ENCODE assay signal across 39 cellular contexts in the genomic region with DNA sequence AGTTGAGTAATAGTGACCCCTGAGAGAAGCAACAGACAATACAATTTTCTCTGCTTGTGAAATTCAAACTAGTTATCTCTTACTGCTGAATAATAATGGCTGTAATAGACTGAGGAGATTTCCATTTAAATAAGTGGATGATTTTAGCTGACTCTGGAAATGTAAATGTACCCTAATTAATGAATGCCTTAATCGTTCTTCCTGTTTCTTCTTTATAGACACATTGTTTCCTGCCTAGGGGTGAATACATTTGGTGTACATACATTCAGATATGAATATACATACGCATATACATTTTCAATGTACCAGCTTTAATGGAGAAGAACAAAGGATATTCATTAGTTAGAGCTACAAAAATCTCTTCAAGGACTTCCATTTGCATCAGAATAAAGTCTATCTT.
"Had no signal": no experiment of that assay in that cellular context is flagged by ENCODE, and none has a peak within 500 bp of the region (broad histone marks: within the 10 kb centered on the region; RNA-seq: fewer than 3 reads in every experiment).

No MANE protein-coding gene starts in this region.

- H3K27me3 Mint-ChIP-seq: activated CD4-positive, alpha-beta memory T cell treated with anti-CD3 and anti-CD28 coated beads, Interleukin-2, amount 10 ng/mL, durations not matched to agents 7 days and 5 days; activated CD4-positive, alpha-beta T cell treated with anti-CD3 and anti-CD28 coated beads for 36 hours; activated CD4-positive, alpha-beta T cell treated with anti-CD3 and anti-CD28 coated beads, Interleukin-2, amount 10 ng/mL, durations not matched to agents 7 days and 5 days; activated CD8-positive, alpha-beta memory T cell treated with anti-CD3 and anti-CD28 coated beads, Interleukin-2, amount 10 ng/mL, durations not matched to agents 7 days and 5 days; activated naive CD4-positive, alpha-beta T cell treated with anti-CD3 and anti-CD28 coated beads, Interleukin-2, amount 10 ng/mL, durations not matched to agents 7 days and 5 days; activated naive CD4-positive, alpha-beta T cell treated with anti-CD3 and anti-CD28 coated beads, Interleukin-2, amount 50 U/mL, for 24 hours; activated naive CD8-positive, alpha-beta T cell; activated naive CD8-positive, alpha-beta T cell treated with anti-CD3 and anti-CD28 coated beads, Interleukin-2, amount 10 ng/mL, durations not matched to agents 7 days and 5 days; activated naive CD8-positive, alpha-beta T cell treated with anti-CD3 and anti-CD28 coated beads, Interleukin-2, amount 50 U/mL, for 24 hours; activated T-cell treated with anti-CD3 and anti-CD28 coated beads, Interleukin-2, amount 50 U/mL, for 24 hours; central memory CD8-positive, alpha-beta T cell had no signal

- H3K9me3 ChIP-seq: ascending aorta had no signal

- ATAC-seq: activated CD4-positive, alpha-beta T cell treated with anti-CD3 and anti-CD28 coated beads for 36 hours; activated CD4-positive, CD25-positive, alpha-beta regulatory T cell treated with anti-CD3 and anti-CD28 coated beads, Interleukin-2, amount 50 U/mL, for 24 hours; activated CD8-positive, alpha-beta memory T cell treated with anti-CD3 and anti-CD28 coated beads, Interleukin-2, amount 10 ng/mL, durations not matched to agents 7 days and 5 days; activated CD8-positive, alpha-beta T cell treated with anti-CD3 and anti-CD28 coated beads, Interleukin-2, amount 10 ng/mL, durations not matched to agents 7 days and 5 days; activated naive CD8-positive, alpha-beta T cell treated with anti-CD3 and anti-CD28 coated beads, Interleukin-2, amount 50 U/mL, for 24 hours had no signal

- H3K4me3 ChIP-seq: ascending aorta, cardiac muscle cell had no signal

- DNase-seq: activated CD4-positive, alpha-beta memory T cell treated with anti-CD3 and anti-CD28 coated beads, Interleukin-2, amount 10 ng/mL, durations not matched to agents 7 days and 5 days; activated CD4-positive, alpha-beta T cell treated with anti-CD3 and anti-CD28 coated beads for 1 hour; activated CD4-positive, alpha-beta T cell treated with anti-CD3 and anti-CD28 coated beads for 36 hours; activated CD4-positive, alpha-beta T cell treated with anti-CD3 and anti-CD28 coated beads for 48 hours; activated CD4-positive, alpha-beta T cell treated with anti-CD3 and anti-CD28 coated beads, Interleukin-2, amount 10 ng/mL, durations not matched to agents 7 days and 5 days; activated CD4-positive, alpha-beta T cell treated with anti-CD3 and anti-CD28 coated beads, Interleukin-2, amount 50 U/mL, for 48 hours; activated CD4-positive, CD25-positive, alpha-beta regulatory T cell; activated CD8-positive, alpha-beta memory T cell treated with anti-CD3 and anti-CD28 coated beads for 24 hours; activated CD8-positive, alpha-beta memory T cell treated with anti-CD3 and anti-CD28 coated beads, Interleukin-2, amount 10 ng/mL, durations not matched to agents 7 days and 5 days; activated CD8-positive, alpha-beta memory T cell treated with anti-CD3 and anti-CD28 coated beads, Interleukin-2, amount 50 U/mL, for 48 hours; activated CD8-positive, alpha-beta T cell treated with anti-CD3 and anti-CD28 coated beads, Interleukin-2, amount 10 ng/mL, durations not matched to agents 7 days and 5 days; activated effector memory CD4-positive, alpha-beta T cell treated with Interleukin-2 at 50 U/mL for 16 hours; activated gamma-delta T cell; activated naive CD4-positive, alpha-beta T cell treated with anti-CD3 and anti-CD28 coated beads, Interleukin-2, amount 10 ng/mL, durations not matched to agents 7 days and 5 days; activated naive CD4-positive, alpha-beta T cell treated with Interleukin-2 at 50 U/mL for 16 hours; activated naive CD8-positive, alpha-beta T cell treated with anti-CD3 and anti-CD28 coated beads, Interleukin-2, amount 10 ng/mL, durations not matched to agents 7 days and 5 days; activated naive CD8-positive, alpha-beta T cell treated with anti-CD3 and anti-CD28 coated beads, Interleukin-2, amount 50 U/mL, for 24 hours; activated T-cell treated with anti-CD3 and anti-CD28 coated beads, Interleukin-2, amount 50 U/mL, for 24 hours; activated T-cell treated with anti-CD3 and anti-CD28 coated beads, Interleukin-2, amount 50 U/mL, for 48 hours; amygdala; anterior cingulate cortex; caudate nucleus; cerebellar nuclear complex; T-helper 1 cell; T-helper 2 cell; T-helper 9 cell had no signal

- H3K4me3 Mint-ChIP-seq: activated CD4-positive, alpha-beta memory T cell treated with anti-CD3 and anti-CD28 coated beads, Interleukin-2, amount 10 ng/mL, durations not matched to agents 7 days and 5 days; activated CD4-positive, alpha-beta T cell treated with anti-CD3 and anti-CD28 coated beads for 36 hours; activated CD4-positive, alpha-beta T cell treated with anti-CD3 and anti-CD28 coated beads, Interleukin-2, amount 10 ng/mL, durations not matched to agents 7 days and 5 days; activated CD8-positive, alpha-beta memory T cell treated with anti-CD3 and anti-CD28 coated beads, Interleukin-2, amount 10 ng/mL, durations not matched to agents 7 days and 5 days; activated CD8-positive, alpha-beta T cell treated with anti-CD3 and anti-CD28 coated beads, Interleukin-2, amount 10 ng/mL, durations not matched to agents 7 days and 5 days; activated naive CD4-positive, alpha-beta T cell treated with anti-CD3 and anti-CD28 coated beads, Interleukin-2, amount 10 ng/mL, durations not matched to agents 7 days and 5 days; activated naive CD4-positive, alpha-beta T cell treated with anti-CD3 and anti-CD28 coated beads, Interleukin-2, amount 50 U/mL, for 24 hours; activated naive CD8-positive, alpha-beta T cell; activated naive CD8-positive, alpha-beta T cell treated with anti-CD3 and anti-CD28 coated beads, Interleukin-2, amount 10 ng/mL, durations not matched to agents 7 days and 5 days; activated naive CD8-positive, alpha-beta T cell treated with anti-CD3 and anti-CD28 coated beads, Interleukin-2, amount 50 U/mL, for 24 hours; activated T-cell treated with anti-CD3 and anti-CD28 coated beads, Interleukin-2, amount 50 U/mL, for 24 hours; brain; central memory CD8-positive, alpha-beta T cell; T-helper 1 cell treated with Interleukin-12 subunit alpha and Interleukin-12 subunit beta and Interleukin-4 antibody, amounts not matched to agents 30 μg/mL and 1 μg/mL, for 36 hours; T-helper 2 cell treated with Interferon-gamma antibody and Interleukin-4, amounts not matched to agents 5 μg/mL and 100 μg/mL, for 36 hours had no signal

- H3K27ac Mint-ChIP-seq: activated CD4-positive, alpha-beta memory T cell treated with anti-CD3 and anti-CD28 coated beads, Interleukin-2, amount 10 ng/mL, durations not matched to agents 7 days and 5 days; activated CD4-positive, alpha-beta T cell treated with anti-CD3 and anti-CD28 coated beads for 36 hours; activated CD4-positive, alpha-beta T cell treated with anti-CD3 and anti-CD28 coated beads, Interleukin-2, amount 10 ng/mL, durations not matched to agents 7 days and 5 days; activated CD8-positive, alpha-beta memory T cell treated with anti-CD3 and anti-CD28 coated beads, Interleukin-2, amount 10 ng/mL, durations not matched to agents 7 days and 5 days; activated CD8-positive, alpha-beta T cell treated with anti-CD3 and anti-CD28 coated beads, Interleukin-2, amount 10 ng/mL, durations not matched to agents 7 days and 5 days; activated naive CD4-positive, alpha-beta T cell treated with anti-CD3 and anti-CD28 coated beads, Interleukin-2, amount 10 ng/mL, durations not matched to agents 7 days and 5 days; activated naive CD4-positive, alpha-beta T cell treated with anti-CD3 and anti-CD28 coated beads, Interleukin-2, amount 50 U/mL, for 24 hours; activated naive CD8-positive, alpha-beta T cell; activated naive CD8-positive, alpha-beta T cell treated with anti-CD3 and anti-CD28 coated beads, Interleukin-2, amount 10 ng/mL, durations not matched to agents 7 days and 5 days; activated naive CD8-positive, alpha-beta T cell treated with anti-CD3 and anti-CD28 coated beads, Interleukin-2, amount 50 U/mL, for 24 hours; activated T-cell treated with anti-CD3 and anti-CD28 coated beads, Interleukin-2, amount 50 U/mL, for 24 hours; activated T-helper 2 cell treated with anti-CD3 and anti-CD28 coated beads, Interferon-gamma antibody, Interleukin-2, Interleukin-4, amounts not matched to agents 10 μg/mL and 5 μg/mL and 100 μg/mL, durations not matched to agents 14 hours and 24 hours and 36 hours; brain; T-helper 1 cell treated with Interleukin-12 subunit alpha and Interleukin-12 subunit beta and Interleukin-4 antibody, amounts not matched to agents 30 μg/mL and 1 μg/mL, for 36 hours; T-helper 2 cell treated with Interferon-gamma antibody and Interleukin-4, amounts not matched to agents 5 μg/mL and 100 μg/mL, for 36 hours had no signal

- H3K4me1 ChIP-seq: ascending aorta had no signal

- H3K9me3 Mint-ChIP-seq: activated CD4-positive, alpha-beta T cell treated with anti-CD3 and anti-CD28 coated beads, Interleukin-2, amount 10 ng/mL, durations not matched to agents 7 days and 5 days; activated naive CD8-positive, alpha-beta T cell treated with anti-CD3 and anti-CD28 coated beads, Interleukin-2, amount 50 U/mL, for 24 hours; activated T-helper 2 cell treated with anti-CD3 and anti-CD28 coated beads, Interferon-gamma antibody, Interleukin-2, Interleukin-4, amounts not matched to agents 10 μg/mL and 5 μg/mL and 100 μg/mL, durations not matched to agents 14 hours and 24 hours and 36 hours had no signal

- H3K36me3 ChIP-seq: ascending aorta, cardiac muscle cell had no signal

- H3K27me3 ChIP-seq: ascending aorta, cardiac muscle cell had no signal

- H3K4me1 Mint-ChIP-seq: activated CD4-positive, alpha-beta memory T cell treated with anti-CD3 and anti-CD28 coated beads, Interleukin-2, amount 10 ng/mL, durations not matched to agents 7 days and 5 days; activated CD4-positive, alpha-beta T cell treated with anti-CD3 and anti-CD28 coated beads for 36 hours; activated CD4-positive, alpha-beta T cell treated with anti-CD3 and anti-CD28 coated beads, Interleukin-2, amount 10 ng/mL, durations not matched to agents 7 days and 5 days; activated CD8-positive, alpha-beta memory T cell treated with anti-CD3 and anti-CD28 coated beads, Interleukin-2, amount 10 ng/mL, durations not matched to agents 7 days and 5 days; activated naive CD4-positive, alpha-beta T cell treated with anti-CD3 and anti-CD28 coated beads, Interleukin-2, amount 10 ng/mL, durations not matched to agents 7 days and 5 days; activated naive CD4-positive, alpha-beta T cell treated with anti-CD3 and anti-CD28 coated beads, Interleukin-2, amount 50 U/mL, for 24 hours; activated naive CD8-positive, alpha-beta T cell treated with anti-CD3 and anti-CD28 coated beads, Interleukin-2, amount 10 ng/mL, durations not matched to agents 7 days and 5 days; activated naive CD8-positive, alpha-beta T cell treated with anti-CD3 and anti-CD28 coated beads, Interleukin-2, amount 50 U/mL, for 24 hours; central memory CD8-positive, alpha-beta T cell had no signal

- H3K27ac ChIP-seq: ascending aorta, cardiac muscle cell, VCaP had no signal

- H3K36me3 Mint-ChIP-seq: activated CD8-positive, alpha-beta memory T cell treated with anti-CD3 and anti-CD28 coated beads, Interleukin-2, amount 10 ng/mL, durations not matched to agents 7 days and 5 days; activated naive CD4-positive, alpha-beta T cell treated with anti-CD3 and anti-CD28 coated beads, Interleukin-2, amount 10 ng/mL, durations not matched to agents 7 days and 5 days; activated naive CD4-positive, alpha-beta T cell treated with anti-CD3 and anti-CD28 coated beads, Interleukin-2, amount 50 U/mL, for 24 hours; activated naive CD8-positive, alpha-beta T cell; activated naive CD8-positive, alpha-beta T cell treated with anti-CD3 and anti-CD28 coated beads, Interleukin-2, amount 10 ng/mL, durations not matched to agents 7 days and 5 days; brain had no signal

- FAIRE-seq: bronchial epithelial cell, TTC549 had no signal
